ENCODE assay signal across 8 cellular contexts in the genomic region with DNA sequence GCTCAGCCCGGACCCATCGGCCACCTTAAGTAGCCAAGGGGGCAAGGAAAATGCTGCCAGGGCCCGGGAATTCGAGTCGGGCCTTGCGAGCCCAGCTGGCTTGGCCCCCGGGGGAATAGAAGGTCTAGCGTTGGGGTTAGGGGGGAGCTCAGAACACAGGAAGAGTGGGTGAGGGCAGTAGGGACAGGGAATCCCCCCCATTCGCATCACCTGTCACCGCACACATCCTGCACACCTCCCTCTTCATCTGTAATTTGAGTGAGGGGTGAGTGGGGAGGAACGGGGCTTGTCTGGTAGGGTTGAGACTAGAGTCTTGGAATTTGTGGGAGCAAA. TPM values are rescaled to one million over a fixed set of nuclear protein-coding genes. Genes with fewer than 3 reads are reported as not detected.
DNase-seq lines count a peak whose midpoint lies in the region; ATAC-seq and TF ChIP-seq lines count a peak whose summit lies in the region.

No MANE protein-coding gene starts in this region.

- peaks cover 53% of the 10 kb centered on the region for H3K4me1 Mint-ChIP-seq in endodermal cell

- DNase-seq in MM.1S (no peak), endodermal cell (no peak), ovary (no peak), SKM-1 (lab: John Stamatoyannopoulos, UW; ENCODE audit: unreplicated experiment) (no peak), GM10266 (ENCODE audit: extremely low spot score) (no peak), GM20000 (ENCODE audit: low spot score) (no peak)

- ATAC-seq in HG03378 (IDR thresholded peaks at IDR 0.05; ENCODE audit: unreplicated experiment), result no peak

- peaks cover 28% of the 10 kb centered on the region for H3K27me3 Mint-ChIP-seq in endodermal cell (ENCODE audit: insufficient read depth)

- peak overlapping the region; percentile 81 for H3K27ac Mint-ChIP-seq in endodermal cell

- H3K4me2 ChIP-seq in MM.1S (ENCODE audit: low read depth, low read length), result peak overlapping the region; percentile 79

- intact Hi-C loops in ovary (cut with DNase I), result loop anchor here (5.0 to 10.0 kb wide), 10 partner anchors 110 to 360 kb away; no protein-coding TSS in a partner anchor

- no peaks in the 10 kb centered on the region for H4K20me1 ChIP-seq in MM.1S (ENCODE audit: insufficient read depth, low read length)

- no peak for TF ChIP-seq EP300 in ovary (IDR thresholded peaks at IDR 0.05)

- 0 to 1% methylated on average over 2 to 9 of the region's 11 CpGs for WGBS in endodermal cell (ENCODE audit: insufficient coverage in 1 of 2, insufficient read length in 1 of 2), 2 experiments
- WGBS in ovary, 3 donors, result 6% methylated on average over 11 of the region's 11 CpGs

- no peaks in the 10 kb centered on the region for H3K9me2 ChIP-seq in MM.1S (replicated peaks; ENCODE audit: insufficient read depth, low read length)

- no peak for TF ChIP-seq POLR2A in ovary (IDR thresholded peaks at IDR 0.05)

- peak overlapping the region; percentile 72 for H3K4me3 ChIP-seq in GM12875 (ENCODE audit: low read depth, low read length)
- peak overlapping the region; percentile 84 for H3K4me3 ChIP-seq in MM.1S (ENCODE audit: low read length)
- peak overlapping the region; percentile 90 for H3K4me3 ChIP-seq in endodermal cell (ENCODE audit: low read length)
- peak overlapping the region; percentile 71 for H3K4me3 ChIP-seq in ovary

- peak overlapping the region; percentile 61; the same call in 1 of the 2 replicates for H3K27ac ChIP-seq in MM.1S (ENCODE audit: low read length)
- H3K27ac ChIP-seq in endodermal cell (ENCODE audit: low read depth, low read length), result no peak overlapping the region
- peak overlapping the region; percentile 40 to 80 for H3K27ac ChIP-seq in ovary

- H3K36me3 ChIP-seq in MM.1S (replicated peaks; ENCODE audit: insufficient read depth, low read length), result no peaks in the 10 kb centered on the region
- peaks cover 36% of the 10 kb centered on the region for H3K36me3 ChIP-seq in endodermal cell (ENCODE audit: control insufficient read depth, insufficient read depth, low read length)
- H3K36me3 ChIP-seq in ovary, result no peaks in the 10 kb centered on the region

- H3K27me3 ChIP-seq in MM.1S (replicated peaks; ENCODE audit: insufficient read depth, low read length) (no peaks in the 10 kb centered on the region; the same call in 1 of the 2 replicates), endodermal cell (ENCODE audit: control insufficient read depth, insufficient read depth, low read length, poor library complexity, severe bottlenecking) (no peaks in the 10 kb centered on the region), ovary (no peaks in the 10 kb centered on the region)

- no peaks in the 10 kb centered on the region for H3K36me3 Mint-ChIP-seq in endodermal cell (ENCODE audit: low read depth)

- H3K4me1 ChIP-seq in MM.1S (ENCODE audit: low read length), result peaks cover under 1% of the 10 kb centered on the region
- H3K4me1 ChIP-seq in endodermal cell (ENCODE audit: control insufficient read depth, insufficient read depth, low read length), result peaks cover 5% of the 10 kb centered on the region
- H3K4me1 ChIP-seq in ovary (ENCODE audit: insufficient read depth), result peaks cover 9% of the 10 kb centered on the region

- TF ChIP-seq CTCF in GM12875 (IDR thresholded peaks at IDR 0.05; ENCODE audit: borderline replicate concordance, insufficient read depth, low read depth, low read length), result no peak
- no peak for TF ChIP-seq CTCF in MM.1S (IDR thresholded peaks at IDR 0.05; ENCODE audit: low read length)
- no peak for TF ChIP-seq CTCF in endodermal cell (conservative IDR thresholded peaks at IDR 0.05)
- no peak for TF ChIP-seq CTCF in ovary (IDR thresholded peaks at IDR 0.05)
- TF ChIP-seq CTCF in GM10266 (IDR thresholded peaks at IDR 0.05; ENCODE audit: control insufficient read depth, insufficient read depth, low read depth, missing control alignments), result no peak
- TF ChIP-seq CTCF in GM20000 (IDR thresholded peaks at IDR 0.05; ENCODE audit: extremely low read depth, missing control alignments), result no peak

- H3K9ac ChIP-seq in MM.1S (ENCODE audit: low read length) (peak overlapping the region; percentile 69), endodermal cell (ENCODE audit: extremely low read depth, low read length, poor library complexity, severe bottlenecking) (peak overlapping the region; percentile 53)

- H3K9me3 ChIP-seq in MM.1S (replicated peaks; ENCODE audit: insufficient read depth, low read length), result no peaks in the 10 kb centered on the region
- H3K9me3 ChIP-seq in endodermal cell (ENCODE audit: control insufficient read depth, low read length), result no peaks in the 10 kb centered on the region
- H3K9me3 ChIP-seq in ovary, result no peaks in the 10 kb centered on the region

- peak overlapping the region; percentile 93 for H3K4me3 Mint-ChIP-seq in endodermal cell

- no peaks in the 10 kb centered on the region for H3K9me3 Mint-ChIP-seq in endodermal cell

- no peaks in the 10 kb centered on the region for H3K79me2 ChIP-seq in MM.1S (ENCODE audit: low read length)

- H3F3A ChIP-seq in MM.1S (ENCODE audit: insufficient read depth, low read length), result peaks cover 11% of the 10 kb centered on the region

- H2AFZ ChIP-seq in MM.1S (ENCODE audit: low read length), result peak overlapping the region; percentile 95

RNA-seq across cellular contexts. Expression of gene PLXNA2, which starts 0.4 kb away (rescaled TPM):
- 10 to 100 TPM; 61.2 to 86.1 TPM for total RNA-seq in endodermal cell
- 22.9 TPM for polyA plus RNA-seq in endodermal cell (2013, experiment 1 of 2)
- 24.4 TPM for polyA plus RNA-seq in endodermal cell (2013, experiment 2 of 2)
- 10 to 100 TPM; 15.3 to 71.5 (median 55.5) TPM for total RNA-seq in ovary
- polyA plus RNA-seq in ovary, result 10 to 100 TPM; 10.7 to 15.2 TPM
